19 cellular contexts compared by ENCODE assay signal in genomic region chr4:8109406-8110065, GRCh38. TPM values are rescaled to one million over a fixed set of nuclear protein-coding genes. Genes with fewer than 3 reads are reported as not detected.
DNase-seq lines count a peak whose midpoint lies in the region; ATAC-seq and TF ChIP-seq lines count a peak whose summit lies in the region.
"Had no signal": no experiment of that assay in that cellular context is flagged by ENCODE, and none has a peak within 500 bp of the region (broad histone marks: within the 10 kb centered on the region; RNA-seq: fewer than 3 reads in every experiment).

No MANE protein-coding gene starts in this region.

- H3K4me1 Mint-ChIP-seq in endodermal cell: peaks cover 8% of the 10 kb centered on the region

- H3K36me3 Mint-ChIP-seq in endodermal cell (ENCODE audit: low read depth): no peaks in the 10 kb centered on the region

- H3K9ac ChIP-seq in BLaER1 treated with 17β-estradiol and CSF1 and Interleukin-3, amounts not matched to agents 10 nM and 100 nM: peak overlapping the region in 1 of 11 experiments; percentile 35; a peak in 1 of 22 replicates
- H3K9ac ChIP-seq in HUES6 (ENCODE audit: low read length) (peak overlapping the region; percentile 50), endodermal cell (ENCODE audit: extremely low read depth, low read length, poor library complexity, severe bottlenecking) (no peak overlapping the region)

- DNase-seq in endodermal cell: no peak
- peak in 1 of 2 donors; percentile 50 for DNase-seq in psoas muscle
- DNase-seq in NCI-H82 treated with DMSO at 0.1 percent for 48 hours (lab: John Stamatoyannopoulos, UW; ENCODE audit: unreplicated experiment): no peak
- no peak for DNase-seq in coronary artery (ENCODE audit: low spot score)
- no peak for DNase-seq in NCI-H510A treated with DMSO at 0.1 percent for 48 hours (lab: John Stamatoyannopoulos, UW)
- DNase-seq: GOT3, NCI-H1105 treated with DMSO at 0.1 percent for 48 hours, NCI-H1694, NCI-H2081 treated with DMSO at 0.1 percent for 48 hours, NCI-H748 treated with DMSO at 0.1 percent for 48 hours, SHP77 treated with DMSO at 0.1 percent for 48 hours had no signal

- no peaks in the 10 kb centered on the region for H3K9me3 ChIP-seq in BLaER1 treated with 17β-estradiol and CSF1 and Interleukin-3, amounts not matched to agents 10 nM and 100 nM (replicated peaks in 1 of 11)
- peaks cover 6% of the 10 kb centered on the region for H3K9me3 ChIP-seq in HUES6 (ENCODE audit: control insufficient read depth, insufficient read depth, low read depth, low read length)
- H3K9me3 ChIP-seq in endodermal cell (ENCODE audit: control insufficient read depth, low read length): no peaks in the 10 kb centered on the region
- H3K9me3 ChIP-seq in psoas muscle: no peaks in the 10 kb centered on the region
- H3K9me3 ChIP-seq: A549 had no signal

- no peak overlapping the region for H3K4me3 ChIP-seq in BLaER1 treated with 17β-estradiol and CSF1 and Interleukin-3, amounts not matched to agents 10 nM and 100 nM
- H3K4me3 ChIP-seq in HUES6 (ENCODE audit: low read depth, low read length) (no peak overlapping the region), endodermal cell (ENCODE audit: low read length) (no peak overlapping the region), psoas muscle (no peak overlapping the region), coronary artery (no peak overlapping the region)
- H3K4me3 ChIP-seq: A549, K562 had no signal

- peaks cover 7% of the 10 kb centered on the region for H3K9me3 Mint-ChIP-seq in endodermal cell
- H3K9me3 Mint-ChIP-seq: HFFc6 had no signal

- peaks cover 0 to 71% (median 35%) of the 10 kb centered on the region in 11 experiments; a peak in 19 of 22 replicates for H3K27me3 ChIP-seq in BLaER1 treated with 17β-estradiol and CSF1 and Interleukin-3, amounts not matched to agents 10 nM and 100 nM
- no peaks in the 10 kb centered on the region for H3K27me3 ChIP-seq in HUES6 (ENCODE audit: control insufficient read depth, insufficient read depth, low read length)
- H3K27me3 ChIP-seq in endodermal cell (ENCODE audit: control insufficient read depth, insufficient read depth, low read length, poor library complexity, severe bottlenecking): no peaks in the 10 kb centered on the region
- H3K27me3 ChIP-seq in psoas muscle (ENCODE audit: insufficient read depth in 3 of 3, low read length in 2 of 3): no peaks in the 10 kb centered on the region

- no peak for ATAC-seq in psoas muscle
- ATAC-seq: K562, SK-N-SH treated with all-trans-retinoic acid at 6 μM for 48 hours had no signal

- H3K36me3 ChIP-seq in BLaER1 treated with 17β-estradiol and CSF1 and Interleukin-3, amounts not matched to agents 10 nM and 100 nM: no peaks in the 10 kb centered on the region
- H3K36me3 ChIP-seq in HUES6 (ENCODE audit: control insufficient read depth, insufficient read depth, low read length): no peaks in the 10 kb centered on the region
- no peaks in the 10 kb centered on the region for H3K36me3 ChIP-seq in endodermal cell (ENCODE audit: control insufficient read depth, insufficient read depth, low read length)
- peaks cover 0 to 70% of the 10 kb centered on the region in 2 donors for H3K36me3 ChIP-seq in psoas muscle (ENCODE audit: insufficient read depth in 1 of 2, low read depth in 1 of 2)

- peaks cover 0 to 41% (median 0%) of the 10 kb centered on the region in 11 experiments; a peak in 5 of 22 replicates for H4K20me1 ChIP-seq in BLaER1 treated with 17β-estradiol and CSF1 and Interleukin-3, amounts not matched to agents 10 nM and 100 nM

- H3K4me2 ChIP-seq in BLaER1 treated with 17β-estradiol and CSF1 and Interleukin-3, amounts not matched to agents 10 nM and 100 nM: peak overlapping the region in 9 of 11 experiments; percentile 48 to 88 (median 76); a peak in 17 of 22 replicates
- H3K4me2 ChIP-seq: A549 had no signal

- intact Hi-C loops in psoas muscle (cut with DNase I): no loop called here

- TF ChIP-seq CTCF in endodermal cell (conservative IDR thresholded peaks at IDR 0.05) (no peak), psoas muscle (IDR thresholded peaks at IDR 0.05) (no peak), coronary artery (IDR thresholded peaks at IDR 0.05) (no peak)

- H3K4me3 Mint-ChIP-seq in endodermal cell: no peak overlapping the region
- H3K4me3 Mint-ChIP-seq: HFFc6 had no signal

- peak overlapping the region; percentile 91 for H3K27ac Mint-ChIP-seq in endodermal cell
- H3K27ac Mint-ChIP-seq: HFFc6 had no signal

- no peak overlapping the region for H3K27ac ChIP-seq in BLaER1 treated with 17β-estradiol and CSF1 and Interleukin-3, amounts not matched to agents 10 nM and 100 nM
- H3K27ac ChIP-seq in HUES6 (ENCODE audit: low read depth, low read length) (peak overlapping the region; percentile 81), endodermal cell (ENCODE audit: low read depth, low read length) (no peak overlapping the region), psoas muscle (peak overlapping the region; percentile 98), coronary artery (no peak overlapping the region)
- H3K27ac ChIP-seq: A549, C4-2B, HL-60 had no signal

- H3K4me1 ChIP-seq in BLaER1 treated with 17β-estradiol and CSF1 and Interleukin-3, amounts not matched to agents 10 nM and 100 nM: peaks cover 14 to 94% (median 84%) of the 10 kb centered on the region in 10 experiments; a peak in 19 of 20 replicates
- H3K4me1 ChIP-seq in HUES6 (ENCODE audit: control insufficient read depth, insufficient read depth, low read length): peaks cover 34% of the 10 kb centered on the region
- no peaks in the 10 kb centered on the region for H3K4me1 ChIP-seq in endodermal cell (ENCODE audit: control insufficient read depth, insufficient read depth, low read length)
- H3K4me1 ChIP-seq in psoas muscle: peaks cover 59% of the 10 kb centered on the region

- WGBS in endodermal cell (ENCODE audit: insufficient coverage in 1 of 2, insufficient read length in 1 of 2), 2 experiments: 91% methylated on average over 16 to 20 of the region's 20 CpGs
- WGBS in psoas muscle, 3 donors: 91 to 92% (median 91%) methylated on average over 20 of the region's 20 CpGs

- no peaks in the 10 kb centered on the region for H3K27me3 Mint-ChIP-seq in endodermal cell (ENCODE audit: insufficient read depth)

RNA-seq across cellular contexts. Expression of gene ABLIM2, which starts 49.1 kb away (rescaled TPM):
- total RNA-seq in endodermal cell: 1 to 10 TPM in 1 of 2 donors, under 1 TPM in 1; 0.35 to 1.6 TPM
- 1.4 TPM for polyA plus RNA-seq in endodermal cell (2013, experiment 1 of 2)
- polyA plus RNA-seq in endodermal cell (2013, experiment 2 of 2): 2.5 TPM
- 100 to 1,000 TPM; 127 to 956 (median 461) TPM for total RNA-seq in psoas muscle
- 100 to 1,000 TPM in 2 of 3 donors, 10 to 100 TPM in 1; 82.2 to 295 (median 123) TPM for polyA plus RNA-seq in psoas muscle
- total RNA-seq: K562 had no signal
- polyA plus RNA-seq: K562 had no signal

Comparison
In these comparisons a context has a peak if more than half of its experiments do, and no peak if none do; other contexts are left out.
1. H3K27ac ChIP-seq: peak in HUES6 (single experiment) and psoas muscle (single experiment); none in BLaER1 treated with 17β-estradiol and CSF1 and Interleukin-3, amounts not matched to agents 10 nM and 100 nM (0 of 11), endodermal cell (single experiment) and coronary artery (0 of 2).
2. RNA of gene ABLIM2, which starts 49.1 kb away (total RNA-seq): 127 to 956 TPM in psoas muscle; 0.35 to 1.6 TPM in endodermal cell; every median in the first group is over 10 times any median in the second.